25 cellular contexts compared by ENCODE assay signal in the genomic region with DNA sequence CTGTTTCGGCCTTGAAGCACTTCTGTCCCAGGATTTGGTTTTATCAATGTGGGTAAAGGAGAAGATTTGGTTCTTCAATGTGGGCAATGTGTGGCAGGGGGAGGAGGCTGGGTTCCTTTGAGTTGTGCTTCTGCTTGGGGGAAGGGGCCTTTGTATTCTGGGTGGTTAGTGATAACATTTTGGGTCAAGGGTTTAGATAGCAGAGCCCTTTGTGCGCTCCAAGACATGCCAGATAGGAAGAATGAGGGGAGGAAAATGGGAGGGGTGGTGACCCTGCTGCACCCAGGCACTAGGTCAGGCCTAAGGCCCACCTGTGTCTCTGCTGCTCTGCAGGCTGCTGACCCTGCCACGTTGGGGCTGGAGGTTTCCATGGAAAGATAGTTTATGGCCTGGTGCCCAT.
"Had no signal": no experiment of that assay in that cellular context is flagged by ENCODE, and none has a peak within 500 bp of the region (broad histone marks: within the 10 kb centered on the region; RNA-seq: fewer than 3 reads in every experiment).

No MANE protein-coding gene starts in this region.

- ATAC-seq: left cardiac atrium; left lobe of liver; naive thymus-derived CD8-positive, alpha-beta T cell; pancreas; right cardiac atrium; sciatic nerve; stimulated activated naive B cell treated with anti-CD40 and anti-IgM and Interleukin-4, amounts not matched to agents 10 μg/mL and 1 μg/mL and 100 μg/mL, for 72 hours; stimulated activated naive CD8-positive, alpha-beta T cell treated with anti-CD3 and anti-CD28 coated beads, Interleukin-15, Interleukin-2, amounts not matched to agents 100 U/mL and 50 U/mL, for 24 hours; upper lobe of right lung had no signal

- DNase-seq: hippocampal formation; kidney glomerular epithelial cell; left cardiac atrium; midbrain; naive thymus-derived CD8-positive, alpha-beta T cell; nephron progenitor cell; pancreas; retina; stimulated activated CD4-positive, alpha-beta T cell treated with anti-CD3 and anti-CD28 coated beads, Interleukin-12 subunit alpha, Interleukin-12 subunit beta, amount 100 ng/mL, for 4 hours; stimulated activated CD4-positive, alpha-beta T cell treated with anti-CD3 and anti-CD28 coated beads, Interleukin-15, amount 100 ng/mL, for 24 hours; stimulated activated CD4-positive, alpha-beta T cell treated with anti-CD3 and anti-CD28 coated beads, Interleukin-2, amount 100 ng/mL, for 24 hours; stimulated activated CD4-positive, alpha-beta T cell treated with anti-CD3 and anti-CD28 coated beads, Interleukin-4, amount 100 ng/mL, for 1 hour; stimulated activated naive B cell treated with anti-CD40 and anti-IgM and Interleukin-4, amounts not matched to agents 10 μg/mL and 1 μg/mL and 100 μg/mL, for 72 hours; stimulated activated naive CD8-positive, alpha-beta T cell treated with anti-CD3 and anti-CD28 coated beads, Interleukin-15, Interleukin-2, amounts not matched to agents 100 U/mL and 50 U/mL, for 24 hours; stomach; testis; thyroid gland; transverse colon; upper lobe of right lung had no signal

- H3K4me3 Mint-ChIP-seq: naive thymus-derived CD8-positive, alpha-beta T cell; nephron progenitor cell; stimulated activated naive B cell treated with anti-CD40 and anti-IgM and Interleukin-4, amounts not matched to agents 10 μg/mL and 1 μg/mL and 100 μg/mL, for 72 hours had no signal

- H3K27me3 ChIP-seq: pancreas, stomach, testis, thyroid gland, transverse colon, upper lobe of right lung had no signal

- H3K9me3 Mint-ChIP-seq: naive thymus-derived CD8-positive, alpha-beta T cell; stimulated activated naive B cell treated with anti-CD40 and anti-IgM and Interleukin-4, amounts not matched to agents 10 μg/mL and 1 μg/mL and 100 μg/mL, for 72 hours had no signal

- H3K4me3 ChIP-seq: lung, pancreas, prostate gland, skin epidermis, stomach, testis, thyroid gland, transverse colon, upper lobe of right lung had no signal

- H3K27me3 Mint-ChIP-seq: naive thymus-derived CD8-positive, alpha-beta T cell; stimulated activated naive B cell treated with anti-CD40 and anti-IgM and Interleukin-4, amounts not matched to agents 10 μg/mL and 1 μg/mL and 100 μg/mL, for 72 hours had no signal

- H3K36me3 ChIP-seq: pancreas, prostate gland, stomach, thyroid gland, transverse colon, upper lobe of right lung had no signal

- H3K4me1 Mint-ChIP-seq: naive thymus-derived CD8-positive, alpha-beta T cell; stimulated activated naive B cell treated with anti-CD40 and anti-IgM and Interleukin-4, amounts not matched to agents 10 μg/mL and 1 μg/mL and 100 μg/mL, for 72 hours had no signal

- H3K27ac Mint-ChIP-seq: nephron progenitor cell; stimulated activated naive B cell treated with anti-CD40 and anti-IgM and Interleukin-4, amounts not matched to agents 10 μg/mL and 1 μg/mL and 100 μg/mL, for 72 hours had no signal

- H3K9me3 ChIP-seq: pancreas, prostate gland, stomach, testis, thyroid gland, transverse colon, upper lobe of right lung had no signal

- H3K4me1 ChIP-seq: pancreas, prostate gland, thyroid gland, upper lobe of right lung had no signal

- H3K27ac ChIP-seq: pancreas, prostate gland, skin epidermis, stomach, testis, thyroid gland, transverse colon, upper lobe of right lung had no signal
